In genomic region chr16:73697336-73697735, GRCh38 we compare ENCODE assay signal across 20 cellular contexts.
"Had no signal": no experiment of that assay in that cellular context is flagged by ENCODE, and none has a peak within 500 bp of the region (broad histone marks: within the 10 kb centered on the region; RNA-seq: fewer than 3 reads in every experiment).

No MANE protein-coding gene starts in this region.

- ATAC-seq: activated CD4-positive, alpha-beta T cell treated with anti-CD3 and anti-CD28 coated beads for 36 hours; heart left ventricle; stimulated activated memory B cell treated with anti-CD40 and anti-IgM and Interleukin-4, amounts not matched to agents 10 μg/mL and 1 μg/mL and 100 μg/mL, for 72 hours had no signal

- H3K4me3 ChIP-seq: adrenal gland, ascending aorta, heart left ventricle, sigmoid colon, smooth muscle cell, stomach, suprapubic skin, tibial nerve had no signal

- H3K36me3 ChIP-seq: adrenal gland, ascending aorta, brain microvascular endothelial cell, heart left ventricle, sigmoid colon, stomach, suprapubic skin, tibial nerve had no signal

- H3K9me3 ChIP-seq: adrenal gland, ascending aorta, heart left ventricle, sigmoid colon, stomach, suprapubic skin had no signal

- DNase-seq: activated B cell treated with CpG ODN at 0.5 μM for 24 hours; activated CD4-positive, alpha-beta T cell treated with anti-CD3 and anti-CD28 coated beads for 36 hours; activated CD4-positive, alpha-beta T cell treated with anti-CD3 and anti-CD28 coated beads, Interleukin-2, amount 50 U/mL, for 4 hours; activated CD8-positive, alpha-beta memory T cell treated with anti-CD3 and anti-CD28 coated beads for 24 hours; activated CD8-positive, alpha-beta memory T cell treated with anti-CD3 and anti-CD28 coated beads, Interleukin-2, amount 50 U/mL, for 4 hours; activated naive CD4-positive, alpha-beta T cell; activated T-cell treated with anti-CD3 and anti-CD28 coated beads, Interleukin-2, amount 50 U/mL, for 24 hours; adrenal gland; brain microvascular endothelial cell; heart left ventricle; naive B cell; sigmoid colon; stimulated activated CD4-positive, alpha-beta T cell treated with anti-CD3 and anti-CD28 coated beads, Interleukin-15, amount 100 ng/mL, for 24 hours; stomach; T1000 had no signal

- H3K27ac ChIP-seq: adrenal gland, ascending aorta, brain microvascular endothelial cell, heart left ventricle, sigmoid colon, stomach, suprapubic skin, tibial nerve had no signal

- H3K27me3 ChIP-seq: adrenal gland, ascending aorta, brain microvascular endothelial cell, heart left ventricle, sigmoid colon, stomach, tibial nerve had no signal

- H3K4me1 ChIP-seq: adrenal gland, sigmoid colon, stomach, suprapubic skin, tibial nerve had no signal
